In genomic region chr22:36755316-36755715, GRCh38 we compare ENCODE assay signal across 21 cellular contexts. TPM values are rescaled to one million over a fixed set of nuclear protein-coding genes. Genes with fewer than 3 reads are reported as not detected.
"Had no signal": no experiment of that assay in that cellular context is flagged by ENCODE, and none has a peak within 500 bp of the region (broad histone marks: within the 10 kb centered on the region; RNA-seq: fewer than 3 reads in every experiment).

No MANE protein-coding gene starts in this region.

- H3K4me2 ChIP-seq: SK-N-SH had no signal

- H3K4me3 ChIP-seq: ascending aorta, Peyer's patch, SJCRH30 had no signal

- H3K27ac Mint-ChIP-seq: activated CD8-positive, alpha-beta T cell treated with anti-CD3 and anti-CD28 coated beads for 36 hours; activated naive CD4-positive, alpha-beta T cell treated with anti-CD3 and anti-CD28 coated beads, Interleukin-2, amount 50 U/mL, for 72 hours; activated naive CD8-positive, alpha-beta T cell treated with anti-CD3 and anti-CD28 coated beads, Interleukin-2, amount 50 U/mL, for 24 hours; brain had no signal

- ATAC-seq: activated CD8-positive, alpha-beta T cell treated with anti-CD3 and anti-CD28 coated beads for 36 hours; activated naive CD4-positive, alpha-beta T cell treated with anti-CD3 and anti-CD28 coated beads, Interleukin-2, amount 50 U/mL, for 72 hours; activated naive CD8-positive, alpha-beta T cell treated with anti-CD3 and anti-CD28 coated beads, Interleukin-2, amount 50 U/mL, for 24 hours had no signal

- H3K9me3 ChIP-seq: ascending aorta, Peyer's patch, SJCRH30, SK-N-SH had no signal

- H3K27me3 ChIP-seq: ascending aorta, Peyer's patch, SJCRH30 had no signal

- H3K4me1 Mint-ChIP-seq: activated naive CD8-positive, alpha-beta T cell treated with anti-CD3 and anti-CD28 coated beads, Interleukin-2, amount 50 U/mL, for 24 hours had no signal

- H3K36me3 Mint-ChIP-seq: activated naive CD4-positive, alpha-beta T cell treated with anti-CD3 and anti-CD28 coated beads, Interleukin-2, amount 50 U/mL, for 72 hours; brain had no signal

- H3K4me1 ChIP-seq: ascending aorta, Peyer's patch, SJCRH30 had no signal

- H3K4me3 Mint-ChIP-seq: activated CD8-positive, alpha-beta T cell treated with anti-CD3 and anti-CD28 coated beads for 36 hours; activated naive CD8-positive, alpha-beta T cell treated with anti-CD3 and anti-CD28 coated beads, Interleukin-2, amount 50 U/mL, for 24 hours; brain had no signal

- H3K9me3 Mint-ChIP-seq: activated CD8-positive, alpha-beta T cell treated with anti-CD3 and anti-CD28 coated beads for 36 hours; activated naive CD4-positive, alpha-beta T cell treated with anti-CD3 and anti-CD28 coated beads, Interleukin-2, amount 50 U/mL, for 72 hours; activated naive CD8-positive, alpha-beta T cell treated with anti-CD3 and anti-CD28 coated beads, Interleukin-2, amount 50 U/mL, for 24 hours; brain had no signal

- H3K36me3 ChIP-seq: ascending aorta, Peyer's patch, SJCRH30, WERI-Rb-1 had no signal

- H3K9ac ChIP-seq: SK-N-SH had no signal

- H3K27ac ChIP-seq: ascending aorta, Peyer's patch, RWPE1, SJCRH30, WERI-Rb-1 had no signal

- DNase-seq: activated CD4-positive, alpha-beta T cell treated with anti-CD3 and anti-CD28 coated beads for 4 hours; activated CD8-positive, alpha-beta T cell treated with anti-CD3 and anti-CD28 coated beads for 36 hours; activated naive CD4-positive, alpha-beta T cell; activated naive CD8-positive, alpha-beta T cell treated with anti-CD3 and anti-CD28 coated beads, Interleukin-2, amount 50 U/mL, for 24 hours; amniotic stem cell; NCI-H146; NCI-H187 treated with DMSO at 0.1 percent for 48 hours; NCI-H2081 treated with DMSO at 0.1 percent for 48 hours; NCI-H446; NCI-H524; Right ventricle myocardium superior; SJCRH30; SK-N-SH; T-helper 1 cell; WERI-Rb-1 had no signal

RNA-seq across cellular contexts. Expression of gene CACNG2, which starts 51.8 kb away (rescaled TPM):
- total RNA-seq: activated CD8-positive, alpha-beta T cell treated with anti-CD3 and anti-CD28 coated beads for 36 hours; activated naive CD4-positive, alpha-beta T cell treated with anti-CD3 and anti-CD28 coated beads, Interleukin-2, amount 50 U/mL, for 72 hours; ascending aorta; Peyer's patch; Right ventricle myocardium superior; T-helper 2 cell treated with Interferon-gamma antibody and Interleukin-4, amounts not matched to agents 100 ng/mL and 5 ng/mL, for 36 hours had no signal
- polyA plus RNA-seq: SK-N-SH had no signal
